Comparison of ENCODE assay signal across 1 cellular context in the genomic region with DNA sequence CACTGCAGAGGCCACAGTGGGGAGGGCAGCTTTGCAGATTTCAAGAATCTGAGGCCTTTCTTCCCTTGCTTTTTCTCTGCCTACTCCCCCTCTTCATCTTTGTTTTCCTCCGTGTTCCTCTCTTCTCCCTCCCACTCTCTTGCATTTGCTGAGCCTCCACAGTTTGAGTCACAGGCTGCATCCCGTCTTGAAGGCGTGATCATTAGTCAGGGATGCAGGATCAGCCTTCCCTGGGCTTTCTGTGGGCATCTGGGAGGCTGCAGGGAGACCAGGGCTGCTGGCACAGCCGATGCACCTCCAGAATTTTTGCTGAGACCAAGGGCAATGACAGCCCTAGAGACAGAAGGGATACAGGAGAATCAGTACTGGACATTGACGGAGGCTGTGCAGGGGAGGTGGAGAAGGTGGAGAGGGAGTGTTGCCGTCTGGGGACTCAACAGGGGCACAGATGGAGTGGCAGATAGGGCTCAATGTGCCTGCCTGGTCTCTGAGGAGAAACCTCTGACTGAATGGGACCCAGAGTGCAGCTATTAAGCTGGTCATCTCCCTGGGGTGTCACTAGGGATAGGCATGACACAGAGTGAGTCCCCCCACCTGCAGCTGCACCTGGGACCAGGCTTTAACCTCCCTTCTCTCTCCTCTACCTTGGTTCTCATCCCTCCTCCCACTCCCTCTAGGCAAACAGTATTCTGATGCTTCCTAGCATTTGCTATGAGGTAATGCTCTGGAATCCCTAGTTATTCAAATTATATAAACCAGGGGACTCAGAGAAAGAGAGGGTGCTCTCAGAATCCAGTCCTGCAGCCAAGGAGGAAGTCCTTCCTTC.
TF ChIP-seq lines count a peak whose summit lies in the region.

No MANE protein-coding gene starts in this region.

TF ChIP-seq in IMR-90, 13 proteins besides CTCF, POLR2A, EP300 and RAD21:
- no peak for TF ChIP-seq MXI1 (IDR thresholded peaks at IDR 0.05; ENCODE audit: borderline replicate concordance, low read depth, low read length)
- TF ChIP-seq BHLHE40 (IDR thresholded peaks at IDR 0.05; ENCODE audit: low read depth, low read length) = 0 out of 2 replicates have a peak, but pooled peaks have one; percentile 22
